ENCODE assay signal across 28 cellular contexts in genomic region chr5:174717826-174718455, GRCh38. TPM values are rescaled to one million over a fixed set of nuclear protein-coding genes. Genes with fewer than 3 reads are reported as not detected.
A peak's percentile ranks its signal among the peaks of the same experiment; 100 is the strongest.
DNase-seq lines count a peak whose midpoint lies in the region; ATAC-seq, FAIRE-seq and TF ChIP-seq lines count a peak whose summit lies in the region.
"Had no signal": no experiment of that assay in that cellular context is flagged by ENCODE, and none has a peak within 500 bp of the region (broad histone marks: within the 10 kb centered on the region; RNA-seq: fewer than 3 reads in every experiment).

No MANE protein-coding gene starts in this region.

- DNase-seq in A549 (ENCODE audit: low read depth in 1 of 2, low spot score in 1 of 2) (no peak), MG63 (peak; percentile 34), endodermal cell (peak; percentile 70), sigmoid colon (peak; percentile 1)
- no peak for DNase-seq in CD8-positive, alpha-beta memory T cell
- DNase-seq: AML-193; CD4-positive, alpha-beta T cell; COR-L47; GDM1; H9; HFFc6; NCI-H1105 treated with DMSO at 0.1 percent for 48 hours; NCI-H146; NCI-H2029; NCI-H446; NCI-H524 treated with DMSO at 0.1 percent for 48 hours; NK-92 treated with Interleukin-12 subunit alpha and Interleukin-12 subunit beta, amount 100 ng/mL, for 24 hours; PC-9; SHP77; T-helper 1 cell had no signal

- TF ChIP-seq POLR2A in A549 (IDR thresholded peaks at IDR 0.05; ENCODE audit: low read length): no peak
- TF ChIP-seq POLR2A in sigmoid colon (IDR thresholded peaks at IDR 0.05): no peak

- H3K9me3 Mint-ChIP-seq in endodermal cell: no peaks in the 10 kb centered on the region
- H3K9me3 Mint-ChIP-seq in CD8-positive, alpha-beta memory T cell: peaks cover 0 to 13% (median 3%) of the 10 kb centered on the region in 5 donors
- H3K9me3 Mint-ChIP-seq: CD4-positive, alpha-beta T cell; H9; IgD-negative memory B cell had no signal

- TF ChIP-seq CTCF in A549 (IDR thresholded peaks at IDR 0.05): no peak
- TF ChIP-seq CTCF in endodermal cell (conservative IDR thresholded peaks at IDR 0.05): no peak
- TF ChIP-seq CTCF in sigmoid colon (IDR thresholded peaks at IDR 0.05): no peak

- peaks cover 51% of the 10 kb centered on the region for H3K27me3 Mint-ChIP-seq in endodermal cell (ENCODE audit: insufficient read depth)
- peaks cover 47 to 70% of the 10 kb centered on the region in 2 donors for H3K27me3 Mint-ChIP-seq in CD8-positive, alpha-beta memory T cell

- H3K9me3 ChIP-seq in A549 (no peaks in the 10 kb centered on the region), MG63 (no peaks in the 10 kb centered on the region), endodermal cell (ENCODE audit: control insufficient read depth, low read length) (no peaks in the 10 kb centered on the region), sigmoid colon (no peaks in the 10 kb centered on the region)
- H3K9me3 ChIP-seq in CD8-positive, alpha-beta memory T cell (ENCODE audit: low read length): no peaks in the 10 kb centered on the region

- WGBS in A549 (ENCODE audit: missing lambda C conversion rate): 17% methylated on average over 5 of the region's 5 CpGs
- WGBS in endodermal cell (ENCODE audit: insufficient coverage in 1 of 2, insufficient read length in 1 of 2), 2 experiments: 37 to 72% methylated on average over 2 to 5 of the region's 5 CpGs
- 16 to 17% methylated on average over 5 of the region's 5 CpGs for WGBS in sigmoid colon, 2 donors

- H3K4me3 ChIP-seq in A549: no peak overlapping the region
- no peak overlapping the region for H3K4me3 ChIP-seq in MG63
- no peak overlapping the region for H3K4me3 ChIP-seq in endodermal cell (ENCODE audit: low read length)
- no peak overlapping the region for H3K4me3 ChIP-seq in sigmoid colon
- no peak overlapping the region for H3K4me3 ChIP-seq in CD8-positive, alpha-beta memory T cell (ENCODE audit: low read length)
- H3K4me3 ChIP-seq: BLaER1 treated with 17β-estradiol and CSF1 and Interleukin-3, amounts not matched to agents 10 nM and 100 nM; GM12878; PC-9 had no signal

- H3K4me2 ChIP-seq in A549: no peak overlapping the region
- H3K4me2 ChIP-seq: BLaER1 treated with 17β-estradiol and CSF1 and Interleukin-3, amounts not matched to agents 10 nM and 100 nM; KMS-11; PC-9 had no signal

- FAIRE-seq in A549 (lab: Jason Lieb, UNC): no peak
- FAIRE-seq: A204.1, GM12878 had no signal

- H3K4me1 ChIP-seq in A549 (peaks cover 11% of the 10 kb centered on the region), endodermal cell (ENCODE audit: control insufficient read depth, insufficient read depth, low read length) (no peaks in the 10 kb centered on the region), sigmoid colon (peaks cover 0 to 16% (median 12%) of the 10 kb centered on the region in 4 donors)
- H3K4me1 ChIP-seq in CD8-positive, alpha-beta memory T cell (ENCODE audit: insufficient read depth, low read length): no peaks in the 10 kb centered on the region
- H3K4me1 ChIP-seq: BLaER1 treated with 17β-estradiol and CSF1 and Interleukin-3, amounts not matched to agents 10 nM and 100 nM had no signal

- H3K36me3 ChIP-seq in MG63: no peaks in the 10 kb centered on the region
- H3K36me3 ChIP-seq in endodermal cell (ENCODE audit: control insufficient read depth, insufficient read depth, low read length): no peaks in the 10 kb centered on the region
- H3K36me3 ChIP-seq in sigmoid colon: no peaks in the 10 kb centered on the region
- H3K36me3 ChIP-seq in CD8-positive, alpha-beta memory T cell (ENCODE audit: insufficient read depth, low read length): no peaks in the 10 kb centered on the region
- H3K36me3 ChIP-seq: BLaER1 treated with 17β-estradiol and CSF1 and Interleukin-3, amounts not matched to agents 10 nM and 100 nM had no signal

- POLR2A ChIA-PET in A549 (lab: Yijun Ruan, JAX): no interaction called here
- POLR2A ChIA-PET in CD8-positive, alpha-beta memory T cell (lab: Charles Lee): no interaction called here

- ATAC-seq in A549 (peak; percentile 24 to 48; a peak in 2 of 6 replicates), HG03108 (IDR thresholded peaks at IDR 0.05; ENCODE audit: unreplicated experiment) (no peak), HG02798 (IDR thresholded peaks at IDR 0.05; ENCODE audit: poor library complexity, unreplicated experiment) (no peak)
- ATAC-seq: GM12878 had no signal

- H3K27ac ChIP-seq in A549: no peak overlapping the region
- no peak overlapping the region for H3K27ac ChIP-seq in endodermal cell (ENCODE audit: low read depth, low read length)
- H3K27ac ChIP-seq in sigmoid colon: no peak overlapping the region
- H3K27ac ChIP-seq in CD8-positive, alpha-beta memory T cell (ENCODE audit: low read depth, low read length): no peak overlapping the region
- H3K27ac ChIP-seq: BLaER1 treated with 17β-estradiol and CSF1 and Interleukin-3, amounts not matched to agents 10 nM and 100 nM; HL-60; KMS-11; PC-9 had no signal

- H3K27me3 ChIP-seq in MG63: peaks cover 34% of the 10 kb centered on the region
- peaks cover 60% of the 10 kb centered on the region for H3K27me3 ChIP-seq in endodermal cell (ENCODE audit: control insufficient read depth, insufficient read depth, low read length, poor library complexity, severe bottlenecking)
- H3K27me3 ChIP-seq in sigmoid colon: peaks cover 24 to 84% (median 53%) of the 10 kb centered on the region in 3 donors
- peaks cover 19% of the 10 kb centered on the region for H3K27me3 ChIP-seq in CD8-positive, alpha-beta memory T cell (ENCODE audit: insufficient read depth, low read length, poor library complexity, severe bottlenecking)

- intact Hi-C loops in sigmoid colon (cut with DNase I): no loop called here

- TF ChIP-seq RAD21 in A549 (conservative IDR thresholded peaks at IDR 0.05 in 1 of 2, IDR thresholded peaks at IDR 0.05 in 1 of 2): no peak

- H3K4me3 Mint-ChIP-seq in endodermal cell: no peak overlapping the region
- no peak overlapping the region for H3K4me3 Mint-ChIP-seq in CD8-positive, alpha-beta memory T cell
- H3K4me3 Mint-ChIP-seq: CD4-positive, alpha-beta T cell; H9; HFFc6; IgD-negative memory B cell had no signal

- no peaks in the 10 kb centered on the region for H3K36me3 Mint-ChIP-seq in endodermal cell (ENCODE audit: low read depth)
- H3K36me3 Mint-ChIP-seq in CD8-positive, alpha-beta memory T cell: no peaks in the 10 kb centered on the region
- H3K36me3 Mint-ChIP-seq: IgD-negative memory B cell had no signal

- peaks cover 63% of the 10 kb centered on the region for H3K4me1 Mint-ChIP-seq in endodermal cell
- H3K4me1 Mint-ChIP-seq in CD8-positive, alpha-beta memory T cell: peaks cover 0 to 6% (median 4%) of the 10 kb centered on the region in 3 donors

- TF ChIP-seq EP300 in A549 (IDR thresholded peaks at IDR 0.05) (no peak), sigmoid colon (IDR thresholded peaks at IDR 0.05) (no peak)

- no peak overlapping the region for H3K9ac ChIP-seq in endodermal cell (ENCODE audit: extremely low read depth, low read length, poor library complexity, severe bottlenecking)
- H3K9ac ChIP-seq: BLaER1 treated with 17β-estradiol and CSF1 and Interleukin-3, amounts not matched to agents 10 nM and 100 nM; KMS-11 had no signal

- H3K27ac Mint-ChIP-seq in endodermal cell: no peak overlapping the region
- H3K27ac Mint-ChIP-seq in CD8-positive, alpha-beta memory T cell: no peak overlapping the region
- H3K27ac Mint-ChIP-seq: CD4-positive, alpha-beta T cell; H9; HFFc6; IgD-negative memory B cell had no signal

- CTCF ChIA-PET in A549 (lab: Yijun Ruan, JAX): no interaction called here
- CTCF ChIA-PET in CD8-positive, alpha-beta memory T cell (lab: Charles Lee): no interaction called here

TF ChIP-seq in A549, 52 proteins besides CTCF, POLR2A, EP300 and RAD21 (continues in another document):
- no peak for TF ChIP-seq EHF (CRISPR knock-in tag; IDR thresholded peaks at IDR 0.05)
- TF ChIP-seq TP53 (CRISPR knock-in tag; IDR thresholded peaks at IDR 0.05): no peak
- no peak for TF ChIP-seq PBX3 (IDR thresholded peaks at IDR 0.05)
- TF ChIP-seq USF2 (IDR thresholded peaks at IDR 0.05): no peak
- no peak for TF ChIP-seq BHLHE40 (IDR thresholded peaks at IDR 0.05; ENCODE audit: low read depth, low read length)
- no peak for TF ChIP-seq ZSCAN20 (CRISPR knock-in tag; IDR thresholded peaks at IDR 0.05)
- no peak for TF ChIP-seq CBX8 (IDR thresholded peaks at IDR 0.05)
- no peak for TF ChIP-seq HOXB13 (CRISPR knock-in tag; IDR thresholded peaks at IDR 0.05; ENCODE audit: low read depth)
- no peak for TF ChIP-seq ZFP36 (IDR thresholded peaks at IDR 0.05; ENCODE audit: borderline replicate concordance, partially characterized antibody)
- TF ChIP-seq HEYL (CRISPR knock-in tag; IDR thresholded peaks at IDR 0.05): no peak
- no peak for TF ChIP-seq POLR2AphosphoS2 (conservative IDR thresholded peaks at IDR 0.05; ENCODE audit: low read length)

RNA-seq across cellular contexts. Expression of gene MSX2, which starts 6.4 kb away (rescaled TPM):
- polyA plus RNA-seq in A549 (2011; rRNA removed) (2.4 and 3.8 TPM in 2 replicates), A549 (2017; fragmentation: RNase III; extraction: RNeasy Plus Mini Kit Qiagen cat#74134 plus additional on column Dnase treatment) (2.0 to 2.6 TPM (median 2.6 TPM) in 3 replicates), sigmoid colon (1 to 10 TPM in 1 of 3 donors, under 1 TPM in 1, not detected in 1; 0.16 to 1.2 TPM)
- 3.3 and 3.9 TPM in 2 replicates for polyA plus RNA-seq in A549 (2012; cell fraction: cytosol; rRNA removed)
- polyA plus RNA-seq in A549 (2012; cell fraction: nucleus; rRNA removed): 3.3 and 3.5 TPM in 2 replicates
- polyA minus RNA-seq in A549 (2011; rRNA and poly(A)+ RNA removed): 3.2 and 4.2 TPM in 2 replicates
- total RNA-seq in MG63 (2014; rRNA removed; shearing (Covaris generic); ENCODE audit: low replicate concordance): 8.5 and 10.7 TPM in 2 replicates
- total RNA-seq in endodermal cell (10 to 100 TPM in 1 of 2 donors, 1 to 10 TPM in 1; 4.2 to 20.0 TPM), sigmoid colon (1 to 10 TPM in 2 of 4 donors, under 1 TPM in 1, not detected in 1; 0.66 to 1.8 (median 1.1) TPM)
- polyA plus RNA-seq in endodermal cell (2013, experiment 1 of 2): 53.7 TPM
- polyA plus RNA-seq in endodermal cell (2013, experiment 2 of 2): 58.1 TPM
- total RNA-seq in CD8-positive, alpha-beta memory T cell: not detected
- not detected for polyA plus RNA-seq in CD8-positive, alpha-beta memory T cell
- total RNA-seq: GM12878, HFFc6, PC-9 had no signal
- polyA plus RNA-seq: GM12878, IgD-negative memory B cell had no signal

Comparison
In these comparisons a context has a peak if more than half of its experiments do, and no peak if none do; other contexts are left out.
1. ATAC-seq: peak in A549 (2 of 2); none in HG03108 (single experiment) and HG02798 (single experiment).
2. DNase-seq: peak in MG63 (single experiment), endodermal cell (single experiment) and sigmoid colon (single experiment); none in A549 (0 of 2) and CD8-positive, alpha-beta memory T cell (0 of 5).